1 cellular context compared by ENCODE assay signal in genomic region chr5:109857405-109858031, GRCh38.
TF ChIP-seq lines count a peak whose summit lies in the region.

No MANE protein-coding gene starts in this region.

TF ChIP-seq in SK-N-SH, 30 proteins besides CTCF, POLR2A, EP300 and RAD21 (continued from another document):
- no peak for TF ChIP-seq ZBTB33 (IDR thresholded peaks at IDR 0.05; ENCODE audit: borderline replicate concordance, low read depth)
- TF ChIP-seq MAX (IDR thresholded peaks at IDR 0.05; ENCODE audit: low read depth) = no peak
TF ChIP-seq in SK-N-SH: peak in this region for 0.
